8 cellular contexts compared by ENCODE assay signal in the genomic region with DNA sequence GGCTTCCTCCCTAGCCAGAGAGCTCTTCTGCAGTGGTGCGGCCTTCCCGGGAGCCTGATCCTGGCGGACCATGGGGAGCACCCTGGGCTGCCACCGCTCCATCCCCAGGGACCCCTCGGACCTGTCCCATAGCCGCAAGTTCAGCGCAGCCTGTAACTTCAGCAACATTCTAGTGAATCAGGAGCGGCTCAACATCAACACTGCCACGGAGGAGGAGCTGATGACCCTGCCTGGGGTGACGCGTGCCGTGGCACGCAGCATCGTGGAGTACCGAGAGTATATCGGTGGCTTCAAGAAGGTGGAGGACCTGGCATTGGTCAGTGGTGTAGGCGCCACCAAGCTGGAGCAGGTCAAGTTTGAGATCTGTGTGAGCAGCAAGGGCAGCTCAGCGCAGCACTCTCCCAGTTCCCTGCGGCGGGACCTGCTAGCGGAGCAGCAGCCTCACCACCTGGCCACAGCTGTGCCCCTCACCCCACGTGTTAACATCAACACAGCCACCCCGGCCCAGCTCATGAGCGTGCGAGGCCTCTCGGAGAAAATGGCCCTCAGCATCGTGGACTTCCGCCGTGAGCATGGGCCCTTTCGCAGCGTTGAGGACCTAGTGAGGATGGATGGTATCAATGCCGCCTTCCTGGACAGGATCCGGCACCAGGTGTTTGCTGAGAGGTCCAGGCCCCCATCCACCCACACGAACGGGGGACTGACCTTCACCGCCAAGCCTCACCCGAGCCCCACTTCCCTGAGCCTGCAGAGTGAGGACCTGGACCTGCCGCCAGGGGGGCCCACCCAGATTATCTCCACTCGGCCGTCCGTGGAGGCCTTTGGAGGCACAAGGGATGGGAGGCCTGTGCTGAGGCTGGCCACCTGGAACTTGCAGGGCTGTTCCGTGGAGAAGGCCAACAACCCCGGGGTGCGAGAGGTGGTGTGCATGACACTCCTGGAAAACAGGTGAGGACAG. TPM values are rescaled to one million over a fixed set of nuclear protein-coding genes. Genes with fewer than 3 reads are reported as not detected.
A peak's percentile ranks its signal among the peaks of the same experiment; 100 is the strongest.
DNase-seq lines count a peak whose midpoint lies in the region; ATAC-seq and TF ChIP-seq lines count a peak whose summit lies in the region.

No MANE protein-coding gene starts in this region.

- H3K4me1 ChIP-seq in GM23248 (ENCODE audit: insufficient read depth), result peaks cover 20% of the 10 kb centered on the region
- H3K4me1 ChIP-seq in right cardiac atrium (ENCODE audit: control insufficient read depth, insufficient read depth, low read length), result peaks cover 8% of the 10 kb centered on the region
- peaks cover 0 to 66% (median 61%) of the 10 kb centered on the region in 4 donors for H3K4me1 ChIP-seq in sigmoid colon

- in situ Hi-C loops in GM23248 (cut with MboI), result no loop called here

- H4K20me1 ChIP-seq in GM23248 (ENCODE audit: insufficient read depth), result no peaks in the 10 kb centered on the region

- DNase-seq in GM23248 (peak; percentile 19), T-helper 17 cell (no peak), right cardiac atrium (peak; percentile 18 to 67 (median 55)), sigmoid colon (peak; percentile 75), ecto neural progenitor cell (ENCODE audit: low spot score) (no peak), NCI-H1092 treated with DMSO at 0.1 percent for 48 hours (lab: John Stamatoyannopoulos, UW) (no peak), C1 segment of cervical spinal cord (lab: John Stamatoyannopoulos, UW) (no peak)

- H3K27ac ChIP-seq in GM23248, result no peak overlapping the region
- H3K27ac ChIP-seq in right cardiac atrium (ENCODE audit: low read length), result no peak overlapping the region
- H3K27ac ChIP-seq in sigmoid colon, result peak overlapping the region; percentile 89 to 97 (median 91)

- no peak for TF ChIP-seq EP300 in sigmoid colon (IDR thresholded peaks at IDR 0.05)

- ATAC-seq in T-helper 17 cell (no peak), right cardiac atrium (no peak), HG03460 (IDR thresholded peaks at IDR 0.05; ENCODE audit: unreplicated experiment) (no peak)

- H3K9ac ChIP-seq in GM23248, result no peak overlapping the region

- H3K36me3 Mint-ChIP-seq in T-helper 17 cell (ENCODE audit: low read depth), result no peaks in the 10 kb centered on the region

- H3K4me3 ChIP-seq in GM23248 (peak overlapping the region; percentile 75), right cardiac atrium (ENCODE audit: low read length) (peak overlapping the region; percentile 67), sigmoid colon (peak overlapping the region; percentile 72 to 86 (median 76))

- H3K4me3 Mint-ChIP-seq in T-helper 17 cell, result peak overlapping the region; percentile 86

- no peak overlapping the region for H3K4me2 ChIP-seq in GM23248 (ENCODE audit: unreplicated experiment)

- H3K27me3 ChIP-seq in GM23248 (replicated peaks; ENCODE audit: insufficient read depth), result no peaks in the 10 kb centered on the region
- H3K27me3 ChIP-seq in right cardiac atrium (ENCODE audit: control insufficient read depth, insufficient read depth), result no peaks in the 10 kb centered on the region
- H3K27me3 ChIP-seq in sigmoid colon, result no peaks in the 10 kb centered on the region

- H3K27me3 Mint-ChIP-seq in T-helper 17 cell, result no peaks in the 10 kb centered on the region

- H3K36me3 ChIP-seq in GM23248 (ENCODE audit: low read depth) (no peaks in the 10 kb centered on the region), sigmoid colon (no peaks in the 10 kb centered on the region)

- peak overlapping the region; percentile 57 for H3K27ac Mint-ChIP-seq in T-helper 17 cell

- no peaks in the 10 kb centered on the region for H3K79me2 ChIP-seq in GM23248 (ENCODE audit: insufficient read depth)

- peak in 2 of 4 experiments; percentile 21 for TF ChIP-seq CTCF in sigmoid colon (IDR thresholded peaks at IDR 0.05)

- intact Hi-C loops in right cardiac atrium (cut with DNase I), result loop anchor here in 2 of 4 donors (5.0 kb wide), 2 partner anchors 53 to 133 kb away; no protein-coding TSS in a partner anchor
- intact Hi-C loops in sigmoid colon (cut with DNase I), result loop anchor here (2.0 to 5.0 kb wide), 5 partner anchors 68 to 352 kb away; a partner anchor contains a TSS

- H3K4me1 Mint-ChIP-seq in T-helper 17 cell, result peaks cover 30% of the 10 kb centered on the region

- H3K9me2 ChIP-seq in GM23248 (ENCODE audit: insufficient read depth), result no peaks in the 10 kb centered on the region

- TF ChIP-seq POLR2A in sigmoid colon (IDR thresholded peaks at IDR 0.05), result no peak

- peaks cover 13% of the 10 kb centered on the region; the same call in 1 of the 2 replicates for H3F3A ChIP-seq in GM23248 (ENCODE audit: insufficient read depth)

- H3K9me3 ChIP-seq in GM23248 (ENCODE audit: low read depth) (no peaks in the 10 kb centered on the region), T-helper 17 cell (ENCODE audit: control insufficient read depth, low read length, poor library complexity, severe bottlenecking) (no peaks in the 10 kb centered on the region), right cardiac atrium (ENCODE audit: control insufficient read depth, low read length) (no peaks in the 10 kb centered on the region), sigmoid colon (no peaks in the 10 kb centered on the region)

- peak overlapping the region; percentile 80; the same call in 1 of the 2 replicates for H2AFZ ChIP-seq in GM23248

- 65 to 70% methylated on average over 44 of the region's 44 CpGs for WGBS in GM23248 (ENCODE audit: low coverage in 1 of 2, low lambda C conversion rate in 2 of 2, missing lambda C conversion rate in 2 of 2), 2 experiments
- 83% methylated on average over 44 of the region's 44 CpGs for WGBS in right cardiac atrium
- WGBS in sigmoid colon, 2 donors, result 92 to 94% methylated on average over 44 of the region's 44 CpGs

RNA-seq across cellular contexts. Expression of a gene that starts 1.5 kb away (rescaled TPM):
- total RNA-seq in GM23248 (2014; rRNA removed; shearing (Covaris generic)), result 5.2 and 13.3 TPM in 2 replicates
- polyA plus RNA-seq in GM23248 (2016; fragmentation: Nextera tagmentation; extraction: Ambion mirVana) (1.6 and 1.9 TPM in 2 replicates), right cardiac atrium (4.4 TPM), sigmoid colon (10 to 100 TPM in 2 of 3 donors, 1 to 10 TPM in 1; 6.6 to 16.6 (median 14.3) TPM)
- total RNA-seq in T-helper 17 cell (10 to 100 TPM; 15.7 to 20.7 TPM), right cardiac atrium (1 to 10 TPM; 3.0 to 7.8 (median 5.7) TPM), sigmoid colon (10 to 100 TPM; 10.9 to 18.1 (median 13.5) TPM)

Comparison
In these comparisons a context has a peak if more than half of its experiments do, and no peak if none do; other contexts are left out.
1. DNase-seq: peak in GM23248 (single experiment), right cardiac atrium (3 of 3) and sigmoid colon (single experiment); none in T-helper 17 cell (0 of 3), ecto neural progenitor cell (single experiment), NCI-H1092 treated with DMSO at 0.1 percent for 48 hours (single experiment) and C1 segment of cervical spinal cord (0 of 14).
2. H3K27ac ChIP-seq: peak in sigmoid colon (4 of 4); none in GM23248 (single experiment) and right cardiac atrium (single experiment).
3. Peak in every context shown above with its lines, with median percentiles within 50 percentile points of each other: H3K4me3 ChIP-seq.